In genomic region chr17:76501018-76501826, GRCh38 we compare ENCODE assay signal across 1 cellular context.
TF ChIP-seq lines count a peak whose summit lies in the region.

Gene RHBDF2, minus strand, starts transcription at chr17:76501423. Its CDS starts 19,899 bp downstream, at chr17:76481524.

TF ChIP-seq in HepG2, 621 proteins besides CTCF, POLR2A, EP300 and RAD21 (continued from another document and continues in another):
- TF ChIP-seq, protein P1, sequence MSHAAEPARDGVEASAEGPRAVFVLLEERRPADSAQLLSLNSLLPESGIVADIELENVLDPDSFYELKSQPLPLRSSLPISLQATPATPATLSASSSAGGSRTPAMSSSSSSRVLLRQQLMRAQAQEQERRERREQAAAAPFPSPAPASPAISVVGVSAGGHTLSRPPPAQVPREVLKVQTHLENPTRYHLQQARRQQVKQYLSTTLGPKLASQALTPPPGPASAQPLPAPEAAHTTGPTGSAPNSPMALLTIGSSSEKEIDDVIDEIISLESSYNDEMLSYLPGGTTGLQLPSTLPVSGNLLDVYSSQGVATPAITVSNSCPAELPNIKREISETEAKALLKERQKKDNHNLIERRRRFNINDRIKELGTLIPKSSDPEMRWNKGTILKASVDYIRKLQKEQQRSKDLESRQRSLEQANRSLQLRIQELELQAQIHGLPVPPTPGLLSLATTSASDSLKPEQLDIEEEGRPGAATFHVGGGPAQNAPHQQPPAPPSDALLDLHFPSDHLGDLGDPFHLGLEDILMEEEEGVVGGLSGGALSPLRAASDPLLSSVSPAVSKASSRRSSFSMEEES (CRISPR knock-in tag; IDR thresholded peaks at IDR 0.05), result 0 out of 2 replicates have a peak, but pooled peaks have one; percentile 19
- TF ChIP-seq HNRNPH1 (optimal IDR thresholded peaks at IDR 0.05; ENCODE audit: low read depth, low read length), result no peak
- no peak for TF ChIP-seq CC2D1A (CRISPR knock-in tag; IDR thresholded peaks at IDR 0.05)
- TF ChIP-seq, protein P2, sequence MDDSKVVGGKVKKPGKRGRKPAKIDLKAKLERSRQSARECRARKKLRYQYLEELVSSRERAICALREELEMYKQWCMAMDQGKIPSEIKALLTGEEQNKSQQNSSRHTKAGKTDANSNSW (CRISPR knock-in tag; IDR thresholded peaks at IDR 0.05; ENCODE audit: borderline replicate concordance), result 0 out of 2 replicates have a peak, but pooled peaks have one; percentile 14
- no peak for TF ChIP-seq ZFP62 (CRISPR knock-in tag; IDR thresholded peaks at IDR 0.05)
- TF ChIP-seq SP4 (CRISPR knock-in tag; IDR thresholded peaks at IDR 0.05), result peak; percentile 97
- TF ChIP-seq ZNF407 (CRISPR knock-in tag; IDR thresholded peaks at IDR 0.05; ENCODE audit: not compliant biosample characterization), result no peak
- peak; percentile 64; the same call in 1 of the 2 replicates for TF ChIP-seq TOPORS (CRISPR knock-in tag; IDR thresholded peaks at IDR 0.05)
- TF ChIP-seq ZNF562 (CRISPR knock-in tag; IDR thresholded peaks at IDR 0.05; ENCODE audit: borderline replicate concordance), result no peak
- no peak for TF ChIP-seq ZNF724P (CRISPR knock-in tag; IDR thresholded peaks at IDR 0.05; ENCODE audit: borderline replicate concordance)
- TF ChIP-seq PHF8 (CRISPR knock-in tag; IDR thresholded peaks at IDR 0.05), result peak; percentile 74
- peak; percentile 38 for TF ChIP-seq GATA4 (IDR thresholded peaks at IDR 0.05; ENCODE audit: borderline replicate concordance, low read depth)
- TF ChIP-seq ELF3 (CRISPR knock-in tag; IDR thresholded peaks at IDR 0.05), result peak; percentile 28; the same call in 1 of the 2 replicates
- TF ChIP-seq CCDC6 (CRISPR knock-in tag; IDR thresholded peaks at IDR 0.05), result no peak
- TF ChIP-seq HMGA1 (CRISPR knock-in tag; conservative IDR thresholded peaks at IDR 0.05), result no peak
- TF ChIP-seq ZSCAN30 (CRISPR knock-in tag; IDR thresholded peaks at IDR 0.05), result no peak
- no peak; the same call in 1 of the 2 replicates for TF ChIP-seq ZNF567 (CRISPR knock-in tag; IDR thresholded peaks at IDR 0.05; ENCODE audit: borderline replicate concordance)
- TF ChIP-seq, protein P3, sequence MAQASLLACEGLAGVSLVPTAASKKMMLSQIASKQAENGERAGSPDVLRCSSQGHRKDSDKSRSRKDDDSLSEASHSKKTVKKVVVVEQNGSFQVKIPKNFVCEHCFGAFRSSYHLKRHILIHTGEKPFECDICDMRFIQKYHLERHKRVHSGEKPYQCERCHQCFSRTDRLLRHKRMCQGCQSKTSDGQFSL (CRISPR knock-in tag; IDR thresholded peaks at IDR 0.05), result no peak
- TF ChIP-seq TFDP2 (CRISPR knock-in tag; IDR thresholded peaks at IDR 0.05), result peak; percentile 45; the same call in 1 of the 2 replicates
- TF ChIP-seq ZNF672 (CRISPR knock-in tag; IDR thresholded peaks at IDR 0.05), result no peak
- TF ChIP-seq ZNF790 (CRISPR knock-in tag; IDR thresholded peaks at IDR 0.05; ENCODE audit: borderline replicate concordance), result peak; percentile 51; the same call in 1 of the 2 replicates
- TF ChIP-seq, protein P4, sequence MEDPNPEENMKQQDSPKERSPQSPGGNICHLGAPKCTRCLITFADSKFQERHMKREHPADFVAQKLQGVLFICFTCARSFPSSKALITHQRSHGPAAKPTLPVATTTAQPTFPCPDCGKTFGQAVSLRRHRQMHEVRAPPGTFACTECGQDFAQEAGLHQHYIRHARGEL (CRISPR knock-in tag; IDR thresholded peaks at IDR 0.05), result no peak
- TF ChIP-seq ELK4 (CRISPR knock-in tag; IDR thresholded peaks at IDR 0.05; ENCODE audit: borderline replicate concordance), result no peak
- no peak for TF ChIP-seq REPIN1 (CRISPR knock-in tag; IDR thresholded peaks at IDR 0.05; ENCODE audit: borderline replicate concordance, low read depth)
- peak; percentile 98; the same call in 1 of the 2 replicates for TF ChIP-seq ZFP82 (CRISPR knock-in tag; IDR thresholded peaks at IDR 0.05; ENCODE audit: borderline replicate concordance)
- TF ChIP-seq ZNF713 (CRISPR knock-in tag; IDR thresholded peaks at IDR 0.05), result 0 out of 2 replicates have a peak, but pooled peaks have one; percentile 75
- TF ChIP-seq ARNTL (CRISPR knock-in tag; IDR thresholded peaks at IDR 0.05), result peak; percentile 43; the same call in 1 of the 2 replicates
- peak; percentile 21; the same call in 1 of the 2 replicates for TF ChIP-seq PHF21A (CRISPR knock-in tag; IDR thresholded peaks at IDR 0.05)
- peak; percentile 89; the same call in 1 of the 2 replicates for TF ChIP-seq ZNF329 (CRISPR knock-in tag; IDR thresholded peaks at IDR 0.05; ENCODE audit: low read depth)
- TF ChIP-seq RARG (CRISPR knock-in tag; IDR thresholded peaks at IDR 0.05; ENCODE audit: low read depth), result 0 out of 2 replicates have a peak, but pooled peaks have one; percentile 50
- TF ChIP-seq ZNF441 (CRISPR knock-in tag; IDR thresholded peaks at IDR 0.05; ENCODE audit: borderline replicate concordance), result peak; percentile 36
- TF ChIP-seq ZNF451 (CRISPR knock-in tag; IDR thresholded peaks at IDR 0.05), result peak; percentile 62; the same call in 1 of the 2 replicates
- peak; percentile 54; the same call in 1 of the 2 replicates for TF ChIP-seq SALL1 (CRISPR knock-in tag; IDR thresholded peaks at IDR 0.05)
- TF ChIP-seq MED13 (CRISPR knock-in tag; IDR thresholded peaks at IDR 0.05), result no peak
- TF ChIP-seq TARDBP (CRISPR knock-in tag; IDR thresholded peaks at IDR 0.05), result 0 out of 2 replicates have a peak, but pooled peaks have one; percentile 31
- no peak for TF ChIP-seq CCAR2 (optimal IDR thresholded peaks at IDR 0.05; ENCODE audit: low read depth, low read length)
- peak; percentile 93 for TF ChIP-seq THAP7 (CRISPR knock-in tag; IDR thresholded peaks at IDR 0.05)
- TF ChIP-seq ZBTB46 (CRISPR knock-in tag; IDR thresholded peaks at IDR 0.05; ENCODE audit: borderline replicate concordance), result no peak
- TF ChIP-seq ZNF337 (CRISPR knock-in tag; IDR thresholded peaks at IDR 0.05; ENCODE audit: borderline replicate concordance, low read depth), result no peak
- no peak for TF ChIP-seq CHD2 (IDR thresholded peaks at IDR 0.05; ENCODE audit: low read depth, low read length)
- no peak for TF ChIP-seq ZNF121 (CRISPR knock-in tag; IDR thresholded peaks at IDR 0.05)
- no peak for TF ChIP-seq ZBTB44 (CRISPR knock-in tag; IDR thresholded peaks at IDR 0.05)
- TF ChIP-seq ZBTB49 (CRISPR knock-in tag; IDR thresholded peaks at IDR 0.05; ENCODE audit: borderline replicate concordance), result no peak
